6 cellular contexts compared by ENCODE assay signal in the genomic region with DNA sequence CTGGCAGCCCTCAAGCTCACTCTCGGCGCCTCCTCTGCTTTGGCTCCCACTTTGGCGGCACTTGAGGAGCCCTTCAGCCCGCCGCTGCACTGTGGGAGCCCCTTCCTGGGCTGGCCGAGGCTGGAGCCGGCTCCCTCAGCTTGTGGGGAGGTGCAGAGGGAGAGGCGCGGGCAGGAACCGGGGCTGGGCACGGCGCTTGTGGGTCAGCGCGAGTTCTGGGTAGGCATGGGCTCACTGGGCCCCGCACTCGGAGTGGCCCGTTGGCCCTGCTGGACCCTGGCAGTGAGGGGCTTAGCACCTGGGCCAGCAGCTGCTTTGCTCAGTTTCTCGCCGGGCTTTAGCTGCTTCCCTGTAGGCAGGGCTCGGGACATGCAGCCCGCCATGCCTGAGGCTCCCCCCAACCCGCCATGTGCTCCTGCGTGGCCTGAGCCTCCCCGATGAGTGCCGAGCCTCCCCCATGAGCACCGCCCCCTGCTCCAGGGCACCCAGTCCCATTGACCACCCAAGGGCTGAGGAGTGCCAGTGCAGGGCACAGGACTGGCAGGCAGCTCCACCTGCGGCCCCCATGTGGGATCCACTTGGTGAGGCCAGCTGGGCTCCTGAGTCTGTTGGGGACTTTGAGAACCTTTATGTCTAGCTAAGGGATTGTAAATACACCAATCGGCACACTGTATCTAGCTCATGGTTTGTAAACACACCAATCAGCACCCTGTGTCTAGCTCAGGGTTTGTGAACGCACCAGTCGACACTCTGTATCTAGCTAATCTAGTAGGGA.
"Had no signal": no experiment of that assay in that cellular context is flagged by ENCODE, and none has a peak within 500 bp of the region (broad histone marks: within the 10 kb centered on the region; RNA-seq: fewer than 3 reads in every experiment).

No MANE protein-coding gene starts in this region.

- ATAC-seq: HepG2, K562 had no signal

- H3K4me1 Mint-ChIP-seq: IgD-negative memory B cell had no signal

- H3K9me3 Mint-ChIP-seq: IgD-negative memory B cell had no signal

- H3K27ac Mint-ChIP-seq: IgD-negative memory B cell had no signal

- H3K36me3 Mint-ChIP-seq: IgD-negative memory B cell had no signal

- H3K4me3 Mint-ChIP-seq: IgD-negative memory B cell had no signal

- DNase-seq: IMR-90, KBM-7, KG1 had no signal
